15 cellular contexts compared by ENCODE assay signal in the genomic region with DNA sequence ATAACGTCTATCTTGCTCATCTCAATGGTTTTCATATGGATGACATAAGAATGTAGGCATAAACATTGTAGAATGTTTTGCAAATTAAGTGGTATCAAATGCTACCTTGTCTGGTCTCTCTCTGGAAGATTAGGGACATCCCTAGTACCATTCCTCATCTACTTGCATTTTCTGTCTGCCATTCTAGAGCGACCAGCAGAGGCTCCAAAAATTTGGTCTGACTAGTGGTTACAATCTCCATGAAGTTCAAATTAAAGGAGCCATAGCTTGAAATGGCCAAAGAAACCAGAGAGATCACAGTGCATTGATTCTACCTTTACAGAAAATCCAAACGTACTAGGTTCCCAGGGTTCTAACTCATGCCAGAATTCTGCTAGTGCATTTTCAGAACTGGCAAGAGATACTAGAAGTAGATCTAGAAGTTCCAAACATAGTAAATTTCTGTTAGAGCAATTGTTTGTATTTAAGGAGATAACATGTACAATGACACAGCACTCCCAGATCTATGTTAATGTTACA. TPM values are rescaled to one million over a fixed set of nuclear protein-coding genes. Genes with fewer than 3 reads are reported as not detected.
A peak's percentile ranks its signal among the peaks of the same experiment; 100 is the strongest.
DNase-seq lines count a peak whose midpoint lies in the region; ATAC-seq, FAIRE-seq and TF ChIP-seq lines count a peak whose summit lies in the region.
"Had no signal": no experiment of that assay in that cellular context is flagged by ENCODE, and none has a peak within 500 bp of the region (broad histone marks: within the 10 kb centered on the region; RNA-seq: fewer than 3 reads in every experiment).

No MANE protein-coding gene starts in this region.

- peak; percentile 21 for ATAC-seq in activated CD8-positive, alpha-beta memory T cell treated with anti-CD3 and anti-CD28 coated beads, Interleukin-2, amount 10 ng/mL, durations not matched to agents 7 days and 5 days
- ATAC-seq in central memory CD8-positive, alpha-beta T cell (replicated peaks; ENCODE audit: extremely low read depth, poor library complexity, severe bottlenecking) = peak; percentile 33
- ATAC-seq: Right ventricle myocardium inferior had no signal

- WGBS in spleen, 5 donors = 55 to 71% (median 62%) methylated on average over 3 of the region's 3 CpGs
- WGBS in small intestine, 3 donors = 66 to 87% (median 69%) methylated on average over 3 of the region's 3 CpGs

- H3K9me3 ChIP-seq in OCI-LY1 (ENCODE audit: low read length) (no peaks in the 10 kb centered on the region), spleen (peaks cover 0 to 6% (median 0%) of the 10 kb centered on the region in 8 donors), ascending aorta (no peaks in the 10 kb centered on the region), small intestine (ENCODE audit: control insufficient read depth, low read depth) (no peaks in the 10 kb centered on the region)

- H3K4me3 ChIP-seq in OCI-LY1 (ENCODE audit: low read depth, low read length, poor library complexity, severe bottlenecking) (peak overlapping the region; percentile 67), spleen (peak overlapping the region; percentile 19 to 67 (median 38)), ascending aorta (peak overlapping the region in 1 of 2 donors; percentile 38), small intestine (ENCODE audit: low read depth in 1 of 2, low read length in 2 of 2) (peak overlapping the region in 1 of 2 donors; percentile 32)

- peak overlapping the region; percentile 87 for H3K4me3 Mint-ChIP-seq in activated CD8-positive, alpha-beta memory T cell treated with anti-CD3 and anti-CD28 coated beads, Interleukin-2, amount 10 ng/mL, durations not matched to agents 7 days and 5 days
- peak overlapping the region; percentile 94 for H3K4me3 Mint-ChIP-seq in central memory CD8-positive, alpha-beta T cell
- H3K4me3 Mint-ChIP-seq: type B pancreatic cell had no signal

- peaks cover 2% of the 10 kb centered on the region for H3K9me3 Mint-ChIP-seq in activated CD8-positive, alpha-beta memory T cell treated with anti-CD3 and anti-CD28 coated beads, Interleukin-2, amount 10 ng/mL, durations not matched to agents 7 days and 5 days (ENCODE audit: low read depth)
- no peaks in the 10 kb centered on the region for H3K9me3 Mint-ChIP-seq in central memory CD8-positive, alpha-beta T cell

- H3K36me3 Mint-ChIP-seq in activated CD8-positive, alpha-beta memory T cell treated with anti-CD3 and anti-CD28 coated beads, Interleukin-2, amount 10 ng/mL, durations not matched to agents 7 days and 5 days = peaks cover 21% of the 10 kb centered on the region
- peaks cover 7% of the 10 kb centered on the region for H3K36me3 Mint-ChIP-seq in central memory CD8-positive, alpha-beta T cell (ENCODE audit: insufficient read depth)
- H3K36me3 Mint-ChIP-seq: type B pancreatic cell had no signal

- H3K27me3 Mint-ChIP-seq in activated CD8-positive, alpha-beta memory T cell treated with anti-CD3 and anti-CD28 coated beads, Interleukin-2, amount 10 ng/mL, durations not matched to agents 7 days and 5 days = no peaks in the 10 kb centered on the region
- H3K27me3 Mint-ChIP-seq in central memory CD8-positive, alpha-beta T cell = no peaks in the 10 kb centered on the region

- FAIRE-seq in small intestine (lab: Jason Lieb, UNC) = no peak

- H3K36me3 ChIP-seq in OCI-LY1 (ENCODE audit: insufficient read depth, low read length) (no peaks in the 10 kb centered on the region), spleen (no peaks in the 10 kb centered on the region), ascending aorta (no peaks in the 10 kb centered on the region), small intestine (ENCODE audit: control insufficient read depth in 2 of 2, insufficient read depth in 2 of 2, low read length in 2 of 2) (no peaks in the 10 kb centered on the region)

- H2AFZ ChIP-seq in OCI-LY1 (ENCODE audit: low read length) = 0 out of 2 replicates have a peak overlapping the region, but pooled peaks have one; percentile 3

- H3K4me2 ChIP-seq in OCI-LY1 (ENCODE audit: low read length) = peak overlapping the region; percentile 87

- H3K4me1 ChIP-seq in OCI-LY1 (ENCODE audit: insufficient read depth, low read length, severe bottlenecking) (peaks cover 63% of the 10 kb centered on the region), spleen (peaks cover 4 to 75% (median 43%) of the 10 kb centered on the region in 6 donors), ascending aorta (no peaks in the 10 kb centered on the region), small intestine (ENCODE audit: control insufficient read depth in 2 of 2, insufficient read depth in 1 of 2, low read depth in 1 of 2, low read length in 1 of 2) (no peaks in the 10 kb centered on the region)

- H3K27ac ChIP-seq in OCI-LY1 (ENCODE audit: low read depth, low read length, poor library complexity, severe bottlenecking) (peak overlapping the region; percentile 77), spleen (peak overlapping the region; percentile 65 to 90 (median 86)), ascending aorta (no peak overlapping the region), small intestine (ENCODE audit: low read depth in 1 of 2, low read length in 1 of 2) (peak overlapping the region in 1 of 2 donors; percentile 35)

- H3K79me2 ChIP-seq in OCI-LY1 (ENCODE audit: insufficient read depth, low read length) = peaks cover 10% of the 10 kb centered on the region; the same call in 1 of the 2 replicates

- H3K9ac ChIP-seq in OCI-LY1 (ENCODE audit: low read length) = peak overlapping the region; percentile 82

- no peaks in the 10 kb centered on the region for H3K9me2 ChIP-seq in OCI-LY1 (ENCODE audit: low read depth, low read length)

- DNase-seq in activated CD8-positive, alpha-beta memory T cell treated with anti-CD3 and anti-CD28 coated beads, Interleukin-2, amount 10 ng/mL, durations not matched to agents 7 days and 5 days = no peak
- DNase-seq in activated CD8-positive, alpha-beta memory T cell treated with anti-CD3 and anti-CD28 coated beads, Interleukin-2, amount 50 U/mL, for 4 hours = no peak
- DNase-seq in central memory CD8-positive, alpha-beta T cell (ENCODE audit: low spot score in 2 of 2) = no peak
- DNase-seq in spleen (no peak), ascending aorta (ENCODE audit: low spot score in 2 of 2) (no peak), small intestine (no peak), NCI-H82 treated with DMSO at 0.1 percent for 48 hours (lab: John Stamatoyannopoulos, UW; ENCODE audit: unreplicated experiment) (no peak)
- DNase-seq: anterior cingulate cortex, hippocampal formation, mammary epithelial cell, NCI-H2227 treated with DMSO at 0.1 percent for 48 hours had no signal

- CTCF ChIA-PET in activated CD8-positive, alpha-beta memory T cell treated with anti-CD3 and anti-CD28 coated beads, Interleukin-2, amount 10 ng/mL, durations not matched to agents 7 days and 5 days (lab: Charles Lee) = interaction anchor here (0.8 to 7.9 kb wide), 9 partner anchors 10 to 150 kb away, joined by 3 to 120 read pairs (median 5); no protein-coding TSS in a partner anchor

- TF ChIP-seq POLR2A in spleen (IDR thresholded peaks at IDR 0.05) = no peak

- TF ChIP-seq CTCF in OCI-LY1 (IDR thresholded peaks at IDR 0.05; ENCODE audit: low read length) (0 out of 2 replicates have a peak, but pooled peaks have one; percentile 5), spleen (IDR thresholded peaks at IDR 0.05 in 8 of 11, conservative IDR thresholded peaks at IDR 0.05 in 3 of 11) (no peak), ascending aorta (IDR thresholded peaks at IDR 0.05) (no peak)

- H3K27me3 ChIP-seq in OCI-LY1 (ENCODE audit: insufficient read depth, low read length) (no peaks in the 10 kb centered on the region), spleen (replicated peaks in 1 of 7) (no peaks in the 10 kb centered on the region), ascending aorta (no peaks in the 10 kb centered on the region), small intestine (ENCODE audit: control insufficient read depth in 2 of 2, insufficient read depth in 2 of 2, low read length in 2 of 2) (no peaks in the 10 kb centered on the region)

- no peaks in the 10 kb centered on the region for H4K20me1 ChIP-seq in OCI-LY1 (ENCODE audit: insufficient read depth, low read length)

- H3F3A ChIP-seq in OCI-LY1 (ENCODE audit: insufficient read depth, low read length) = no peaks in the 10 kb centered on the region

- H3K4me1 Mint-ChIP-seq in activated CD8-positive, alpha-beta memory T cell treated with anti-CD3 and anti-CD28 coated beads, Interleukin-2, amount 10 ng/mL, durations not matched to agents 7 days and 5 days = peaks cover 61% of the 10 kb centered on the region
- H3K4me1 Mint-ChIP-seq in central memory CD8-positive, alpha-beta T cell = peaks cover 77% of the 10 kb centered on the region

- intact Hi-C loops in spleen (cut with DNase I; ENCODE audit: low total_unique reads) = no loop called here
- intact Hi-C loops in ascending aorta (cut with DNase I) = no loop called here

- H3K27ac Mint-ChIP-seq in activated CD8-positive, alpha-beta memory T cell treated with anti-CD3 and anti-CD28 coated beads, Interleukin-2, amount 10 ng/mL, durations not matched to agents 7 days and 5 days = peak overlapping the region; percentile 97
- peak overlapping the region; percentile 87 for H3K27ac Mint-ChIP-seq in central memory CD8-positive, alpha-beta T cell (ENCODE audit: low read depth)
- H3K27ac Mint-ChIP-seq: type B pancreatic cell had no signal

RNA-seq across cellular contexts. Expression of a gene that starts 1.1 kb away (rescaled TPM):
- total RNA-seq in activated CD8-positive, alpha-beta memory T cell treated with anti-CD3 and anti-CD28 coated beads, Interleukin-2, amount 10 ng/mL, durations not matched to agents 7 days and 5 days = 10 to 100 TPM; 29.9 to 34.6 TPM
- total RNA-seq in spleen (10 to 100 TPM; 50.3 to 76.1 (median 62.5) TPM), ascending aorta (1.1 TPM)
- polyA plus RNA-seq in spleen (10 to 100 TPM in 1 of 3 donors, 1 to 10 TPM in 2; 4.7 to 10.9 (median 5.4) TPM), small intestine (under 1 TPM; 0.22 to 0.94 (median 0.27) TPM)
- total RNA-seq: M059J, mammary epithelial cell had no signal
- polyA plus RNA-seq: mammary epithelial cell had no signal

RNA-seq across cellular contexts. Expression of a gene that starts 55.2 kb away (rescaled TPM):
- total RNA-seq in activated CD8-positive, alpha-beta memory T cell treated with anti-CD3 and anti-CD28 coated beads, Interleukin-2, amount 10 ng/mL, durations not matched to agents 7 days and 5 days = 10 to 100 TPM; 28.8 to 31.0 TPM
- 10 to 100 TPM; 21.5 to 52.4 (median 36.1) TPM for total RNA-seq in spleen
- 10 to 100 TPM; 35.2 to 38.5 (median 37.0) TPM for polyA plus RNA-seq in spleen
- not detected for total RNA-seq in ascending aorta
- polyA plus RNA-seq in small intestine = 1 to 10 TPM in 1 of 3 donors, under 1 TPM in 2; 0.22 to 1.6 (median 0.81) TPM
- total RNA-seq: M059J, mammary epithelial cell had no signal
- polyA plus RNA-seq: mammary epithelial cell had no signal

Comparison
In these comparisons a context has a peak if more than half of its experiments do, and no peak if none do; other contexts are left out.
1. H3K27ac ChIP-seq: peak in OCI-LY1 (single experiment) and spleen (8 of 8); none in ascending aorta (0 of 2).
2. RNA of a gene that starts 1.1 kb away (total RNA-seq): 50.3 to 76.1 TPM in spleen and 29.9 to 34.6 TPM in activated CD8-positive, alpha-beta memory T cell treated with anti-CD3 and anti-CD28 coated beads, Interleukin-2, amount 10 ng/mL, durations not matched to agents 7 days and 5 days; 1.1 TPM in ascending aorta (single experiment); every median in the first group is over 10 times any median in the second.
3. RNA of a gene that starts 55.2 kb away (total RNA-seq): 21.5 to 52.4 TPM in spleen and 28.8 to 31.0 TPM in activated CD8-positive, alpha-beta memory T cell treated with anti-CD3 and anti-CD28 coated beads, Interleukin-2, amount 10 ng/mL, durations not matched to agents 7 days and 5 days; not detected in ascending aorta (single experiment); every median in the first group is over 10 times any median in the second.